In genomic region chr1:9942399-9942938, GRCh38 we compare ENCODE assay signal across 8 cellular contexts. TPM values are rescaled to one million over a fixed set of nuclear protein-coding genes. Genes with fewer than 3 reads are reported as not detected.
DNase-seq lines count a peak whose midpoint lies in the region; ATAC-seq, FAIRE-seq and TF ChIP-seq lines count a peak whose summit lies in the region.

No MANE protein-coding gene starts in this region.

- peak overlapping the region; percentile 97 for H3K4me3 Mint-ChIP-seq in activated naive CD4-positive, alpha-beta T cell treated with anti-CD3 and anti-CD28 coated beads, Interleukin-2, amount 50 U/mL, for 24 hours

- H3K27me3 Mint-ChIP-seq in activated naive CD4-positive, alpha-beta T cell treated with anti-CD3 and anti-CD28 coated beads, Interleukin-2, amount 50 U/mL, for 24 hours = no peaks in the 10 kb centered on the region

- H3K27ac ChIP-seq in 22Rv1 = peak overlapping the region; percentile 91

- TF ChIP-seq CTCF in 22Rv1 (IDR thresholded peaks at IDR 0.05) = peak; percentile 68
- no peak for TF ChIP-seq CTCF in omental fat pad (IDR thresholded peaks at IDR 0.05)

- peaks cover 34% of the 10 kb centered on the region for H3K4me1 Mint-ChIP-seq in activated naive CD4-positive, alpha-beta T cell treated with anti-CD3 and anti-CD28 coated beads, Interleukin-2, amount 50 U/mL, for 24 hours

- ATAC-seq in HG03139 (IDR thresholded peaks at IDR 0.05; ENCODE audit: unreplicated experiment) (peak; percentile 6), omental fat pad (ENCODE audit: low FRiP score) (peak; percentile 42), HG03108 (IDR thresholded peaks at IDR 0.05; ENCODE audit: unreplicated experiment) (no peak)

- peak; percentile 91 for FAIRE-seq in G401.6 (lab: Jason Lieb, UNC)

- DNase-seq in NCI-H69 (lab: John Stamatoyannopoulos, UW) (peak; percentile 46), glomerular visceral epithelial cell (ENCODE audit: extremely low spot score) (peak; percentile 61), omental fat pad (ENCODE audit: low spot score) (no peak)

- peak overlapping the region; percentile 41 for H3K27ac Mint-ChIP-seq in activated naive CD4-positive, alpha-beta T cell treated with anti-CD3 and anti-CD28 coated beads, Interleukin-2, amount 50 U/mL, for 24 hours

- peaks cover 5% of the 10 kb centered on the region for H3K36me3 Mint-ChIP-seq in activated naive CD4-positive, alpha-beta T cell treated with anti-CD3 and anti-CD28 coated beads, Interleukin-2, amount 50 U/mL, for 24 hours

- no peaks in the 10 kb centered on the region for H3K9me3 Mint-ChIP-seq in activated naive CD4-positive, alpha-beta T cell treated with anti-CD3 and anti-CD28 coated beads, Interleukin-2, amount 50 U/mL, for 24 hours

RNA-seq across cellular contexts. Expression of gene LZIC, which starts 0.7 kb away (rescaled TPM):
- total RNA-seq in omental fat pad = 10 to 100 TPM; 15.1 to 31.8 (median 19.9) TPM

RNA-seq across cellular contexts. Expression of gene NMNAT1, which starts 0.8 kb away (rescaled TPM):
- 1 to 10 TPM; 4.7 to 6.5 (median 5.6) TPM for total RNA-seq in omental fat pad

RNA-seq across cellular contexts. Expression of gene CTNNBIP1, which starts 32.4 kb away (rescaled TPM):
- 10 to 100 TPM; 13.3 to 42.6 (median 15.7) TPM for total RNA-seq in omental fat pad

RNA-seq across cellular contexts. Expression of gene RBP7, which starts 54.6 kb away (rescaled TPM):
- 100 to 1,000 TPM in 3 of 4 donors, 10 to 100 TPM in 1; 96.8 to 404 (median 290) TPM for total RNA-seq in omental fat pad
